14 cellular contexts compared by ENCODE assay signal in genomic region chr11:133977067-133977681, GRCh38. TPM values are rescaled to one million over a fixed set of nuclear protein-coding genes. Genes with fewer than 3 reads are reported as not detected.
DNase-seq lines count a peak whose midpoint lies in the region; ATAC-seq and TF ChIP-seq lines count a peak whose summit lies in the region.
"Had no signal": no experiment of that assay in that cellular context is flagged by ENCODE, and none has a peak within 500 bp of the region (broad histone marks: within the 10 kb centered on the region; RNA-seq: fewer than 3 reads in every experiment).

No MANE protein-coding gene starts in this region.

- no peaks in the 10 kb centered on the region for H3K4me1 ChIP-seq in trophoblast cell (ENCODE audit: control insufficient read depth in 1 of 2, insufficient read depth in 2 of 2, low read length in 2 of 2)
- H3K4me1 ChIP-seq: sigmoid colon had no signal

- ATAC-seq in GM19043 (IDR thresholded peaks at IDR 0.05; ENCODE audit: low read depth, unreplicated experiment) (peak; percentile 90), HG02588 (IDR thresholded peaks at IDR 0.05; ENCODE audit: unreplicated experiment) (peak; percentile 97), HG03378 (IDR thresholded peaks at IDR 0.05; ENCODE audit: unreplicated experiment) (peak; percentile 95)
- ATAC-seq: HepG2 had no signal

- H3K4me3 ChIP-seq in GM12865 (ENCODE audit: low read depth, low read length) = no peak overlapping the region
- H3K4me3 ChIP-seq in trophoblast cell (ENCODE audit: low read depth, low read length) = no peak overlapping the region
- H3K4me3 ChIP-seq: sigmoid colon had no signal

- no peak overlapping the region for H4K91ac ChIP-seq in trophoblast cell (ENCODE audit: low read depth, low read length)

- DNase-seq in GM12865 (ENCODE audit: low read depth) (peak; percentile 78), A172 (ENCODE audit: low spot score) (no peak), trophoblast cell (no peak), OCI-M2 (lab: John Stamatoyannopoulos, UW; ENCODE audit: unreplicated experiment) (no peak), RWPE1 (ENCODE audit: low spot score) (no peak)
- DNase-seq: activated CD4-positive, alpha-beta T cell treated with anti-CD3 and anti-CD28 coated beads for 4 hours; BE2C; hippocampal formation; NCI-H446; sigmoid colon had no signal

- no peak overlapping the region for H4K12ac ChIP-seq in trophoblast cell (ENCODE audit: low read depth, low read length)

- no peak overlapping the region for H2BK12ac ChIP-seq in trophoblast cell (ENCODE audit: low read length)

- CTCF ChIA-PET in RWPE1 (lab: Yijun Ruan, JAX) = no interaction called here

- no peak overlapping the region for H3K4me2 ChIP-seq in trophoblast cell (ENCODE audit: low read length)

- H3K79me2 ChIP-seq in trophoblast cell (ENCODE audit: control insufficient read depth, insufficient read depth, low read length, poor library complexity) = no peaks in the 10 kb centered on the region

- WGBS in trophoblast cell (ENCODE audit: extremely low coverage, insufficient coverage, insufficient read length) = no CpG with 5 or more reads among the region's 10 CpGs

- no peak overlapping the region for H3K23ac ChIP-seq in trophoblast cell (ENCODE audit: low read length)

- no peak overlapping the region for H3K18ac ChIP-seq in trophoblast cell (ENCODE audit: low read length)

- no peak overlapping the region for H3K14ac ChIP-seq in trophoblast cell (ENCODE audit: low read length)

- no peak overlapping the region for H4K8ac ChIP-seq in trophoblast cell (ENCODE audit: low read depth, low read length)

- no peak overlapping the region for H3K4ac ChIP-seq in trophoblast cell (ENCODE audit: low read depth, low read length)

- POLR2A ChIA-PET in RWPE1 (lab: Yijun Ruan, JAX; ENCODE audit: low non-redundant PET) = no interaction called here

- H2BK5ac ChIP-seq in trophoblast cell (ENCODE audit: low read depth, low read length, poor library complexity) = no peak overlapping the region

- no peak overlapping the region for H2BK120ac ChIP-seq in trophoblast cell (ENCODE audit: insufficient read depth, low read length, poor library complexity)

- no peaks in the 10 kb centered on the region for H3K36me3 ChIP-seq in trophoblast cell (ENCODE audit: control insufficient read depth in 1 of 2, insufficient read depth in 2 of 2, low read length in 2 of 2)
- H3K36me3 ChIP-seq: BE2C, sigmoid colon had no signal

- no peak overlapping the region for H3K9ac ChIP-seq in trophoblast cell (ENCODE audit: low read length)

- TF ChIP-seq CTCF in GM12865 (IDR thresholded peaks at IDR 0.05; ENCODE audit: insufficient read depth, low read depth, low read length, missing control alignments) = no peak
- no peak for TF ChIP-seq CTCF in RWPE1 (conservative IDR thresholded peaks at IDR 0.05; ENCODE audit: low read depth)

- H3K27ac ChIP-seq in trophoblast cell (ENCODE audit: low read depth, low read length) (no peak overlapping the region), RWPE1 (no peak overlapping the region)
- H3K27ac ChIP-seq: sigmoid colon had no signal

- H2AK5ac ChIP-seq in trophoblast cell (ENCODE audit: low read length) = no peak overlapping the region

- no peaks in the 10 kb centered on the region for H3K9me3 ChIP-seq in trophoblast cell (ENCODE audit: insufficient read depth, low read depth, low read length)
- H3K9me3 ChIP-seq: BE2C, sigmoid colon had no signal

- no peak overlapping the region for H2AFZ ChIP-seq in trophoblast cell (ENCODE audit: insufficient read depth, low read length, poor library complexity)

- no peaks in the 10 kb centered on the region for H3K79me1 ChIP-seq in trophoblast cell (ENCODE audit: low read length)

- no peaks in the 10 kb centered on the region for H3K27me3 ChIP-seq in trophoblast cell (ENCODE audit: insufficient read depth, low read length)
- H3K27me3 ChIP-seq: BE2C had no signal

RNA-seq across cellular contexts. Expression of gene IGSF9B, which starts 20.4 kb away (rescaled TPM):
- total RNA-seq in A172 (2014; rRNA removed; shearing (Covaris generic)) = 0.43 and 0.57 TPM in 2 replicates
- polyA plus RNA-seq in trophoblast cell (2013) = 0.40 and 0.77 TPM in 2 replicates
- total RNA-seq: HepG2 had no signal
- polyA plus RNA-seq: HepG2 had no signal
